In the genomic region with DNA sequence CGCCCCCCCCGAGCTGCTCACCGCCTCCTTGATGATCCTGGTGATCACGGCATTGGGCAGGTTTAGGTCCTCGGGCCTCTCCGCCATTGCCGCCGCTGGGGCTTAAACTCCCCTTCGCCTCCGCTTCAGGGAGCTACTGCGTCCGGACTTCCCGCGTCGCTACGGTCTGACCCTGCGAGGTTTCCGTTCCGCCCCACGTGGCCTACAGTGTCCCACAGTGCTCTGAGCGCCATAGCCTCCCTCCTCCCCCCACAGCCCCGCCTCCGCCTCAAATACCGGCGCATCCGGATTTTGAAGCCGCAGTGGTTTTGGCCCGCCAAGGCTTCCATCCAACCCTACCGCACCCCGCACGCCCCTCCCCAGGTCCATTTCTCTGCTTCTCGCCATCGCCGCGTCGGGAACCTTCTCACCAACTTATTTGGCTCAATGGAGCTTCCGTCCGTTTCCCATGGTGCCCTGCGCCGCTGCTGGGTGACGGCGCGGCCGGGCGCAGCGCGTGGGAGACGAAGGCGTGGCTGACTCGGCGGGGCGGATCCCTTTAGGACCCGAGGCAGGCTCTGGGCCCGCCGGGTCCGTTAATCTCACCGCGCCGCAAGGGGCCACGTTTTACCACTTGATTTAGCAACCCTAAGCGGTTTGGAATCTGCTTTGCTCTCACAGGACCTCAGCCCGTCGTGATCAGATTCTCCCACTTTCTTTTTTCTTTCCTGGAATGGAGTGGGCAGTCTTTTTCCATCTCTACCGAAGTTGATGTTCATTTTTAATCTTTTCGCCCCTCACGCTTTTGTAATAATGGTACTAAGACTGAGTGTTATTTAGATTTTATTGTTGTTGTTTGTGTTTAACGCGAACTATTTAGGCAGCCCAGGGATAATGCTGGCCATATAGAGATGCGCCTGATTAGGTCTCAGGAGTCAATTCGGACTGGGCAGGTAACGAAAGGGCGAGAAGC, we compare ENCODE assay signal across 8 cellular contexts. TPM values are rescaled to one million over a fixed set of nuclear protein-coding genes. Genes with fewer than 3 reads are reported as not detected.
DNase-seq lines count a peak whose midpoint lies in the region; ATAC-seq, FAIRE-seq and TF ChIP-seq lines count a peak whose summit lies in the region.

A gene with protein sequence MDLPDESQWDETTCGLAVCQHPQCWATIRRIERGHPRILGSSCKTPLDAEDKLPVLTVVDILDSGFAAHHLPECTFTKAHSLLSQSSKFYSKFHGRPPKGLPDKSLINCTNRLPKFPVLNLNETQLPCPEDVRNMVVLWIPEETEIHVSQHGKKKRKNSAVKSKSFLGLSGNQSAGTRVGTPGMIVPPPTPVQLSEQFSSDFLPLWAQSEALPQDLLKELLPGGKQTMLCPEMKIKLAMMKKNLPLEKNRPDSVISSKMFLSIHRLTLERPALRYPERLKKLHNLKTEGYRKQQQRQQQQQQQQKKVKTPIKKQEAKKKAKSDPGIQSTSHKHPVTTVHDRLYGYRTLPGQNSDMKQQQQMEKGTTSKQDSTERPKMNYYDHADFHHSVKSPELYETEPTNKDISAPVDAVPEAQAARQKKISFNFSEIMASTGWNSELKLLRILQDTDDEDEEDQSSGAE (plus strand): TSS at position 541 of the 952 bp plus-strand sequence. CDS start 2,747 bp downstream, outside the sequence.
A gene with protein sequence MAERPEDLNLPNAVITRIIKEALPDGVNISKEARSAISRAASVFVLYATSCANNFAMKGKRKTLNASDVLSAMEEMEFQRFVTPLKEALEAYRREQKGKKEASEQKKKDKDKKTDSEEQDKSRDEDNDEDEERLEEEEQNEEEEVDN (minus strand): TSS at position 469 of the 952 bp plus-strand sequence. CDS start 382 bp downstream, at position 87.

- peaks cover 0 to 4% (median 0%) of the 10 kb centered on the region in 11 donors for H3K9me3 Mint-ChIP-seq in naive thymus-derived CD4-positive, alpha-beta T cell
- H3K9me3 Mint-ChIP-seq in stimulated activated memory B cell treated with anti-CD40 and anti-IgM and Interleukin-4, amounts not matched to agents 10 μg/mL and 1 μg/mL and 100 μg/mL, for 72 hours = no peaks in the 10 kb centered on the region

- H2AFZ ChIP-seq in GM23248 (peak within 1 kb of the TSS; percentile 95), Karpas-422 (ENCODE audit: low read length) (peak within 1 kb of the TSS; percentile 72; the same call in 1 of the 2 replicates), fibroblast of lung (ENCODE audit: low read length) (peak within 1 kb of the TSS; percentile 92)

- H3K79me2 ChIP-seq in DOHH2 (ENCODE audit: control insufficient read depth, low read length) (peaks cover 36% of the 10 kb centered on the region), GM23248 (ENCODE audit: insufficient read depth) (peaks cover 34% of the 10 kb centered on the region), Karpas-422 (ENCODE audit: low read length) (peaks cover 30% of the 10 kb centered on the region), fibroblast of lung (ENCODE audit: control insufficient read depth, insufficient read depth, low read length) (peaks cover 19% of the 10 kb centered on the region)

- peaks cover 31% of the 10 kb centered on the region for H3K4me1 ChIP-seq in DOHH2 (ENCODE audit: control insufficient read depth, low read length)
- peaks cover 7% of the 10 kb centered on the region for H3K4me1 ChIP-seq in GM23248 (ENCODE audit: insufficient read depth)
- peaks cover 32% of the 10 kb centered on the region for H3K4me1 ChIP-seq in Karpas-422 (ENCODE audit: low read length)
- peaks cover 4% of the 10 kb centered on the region for H3K4me1 ChIP-seq in fibroblast of lung (ENCODE audit: control insufficient read depth, extremely low read depth, insufficient read depth, low read length)
- peaks cover 3 to 9% of the 10 kb centered on the region in 2 donors for H3K4me1 ChIP-seq in naive thymus-derived CD4-positive, alpha-beta T cell (ENCODE audit: control insufficient read depth in 2 of 2, insufficient read depth in 2 of 2, low read length in 2 of 2)

- H3K36me3 Mint-ChIP-seq in naive thymus-derived CD4-positive, alpha-beta T cell = peaks cover 0 to 23% (median 17%) of the 10 kb centered on the region in 5 donors
- H3K36me3 Mint-ChIP-seq in stimulated activated memory B cell treated with anti-CD40 and anti-IgM and Interleukin-4, amounts not matched to agents 10 μg/mL and 1 μg/mL and 100 μg/mL, for 72 hours = peaks cover 21% of the 10 kb centered on the region

- H3K4me1 Mint-ChIP-seq in naive thymus-derived CD4-positive, alpha-beta T cell = peaks cover 20 to 42% (median 31%) of the 10 kb centered on the region in 7 donors
- peaks cover 29% of the 10 kb centered on the region for H3K4me1 Mint-ChIP-seq in stimulated activated memory B cell treated with anti-CD40 and anti-IgM and Interleukin-4, amounts not matched to agents 10 μg/mL and 1 μg/mL and 100 μg/mL, for 72 hours

- intact Hi-C loops in naive thymus-derived CD4-positive, alpha-beta T cell (cut with micrococcal nuclease) = loop anchor here (1.0 to 10.0 kb wide), 21 partner anchors 9 to 1928 kb away; partner anchors contain the start of genes ALAD (in 2 of the 2), CDC26 (in 2 of the 2), FKBP15 (in 2 of the 2) and PRPF4 (in 2 of the 2)

- FAIRE-seq in RCC 7860 (lab: Jason Lieb, UNC) = peak; percentile 38

- no peaks in the 10 kb centered on the region for H4K20me1 ChIP-seq in DOHH2 (ENCODE audit: control insufficient read depth, insufficient read depth, low read depth, low read length)
- H4K20me1 ChIP-seq in GM23248 (ENCODE audit: insufficient read depth) = no peaks in the 10 kb centered on the region
- no peaks in the 10 kb centered on the region for H4K20me1 ChIP-seq in Karpas-422 (ENCODE audit: insufficient read depth, low read depth, low read length)
- H4K20me1 ChIP-seq in fibroblast of lung (ENCODE audit: control insufficient read depth, extremely low read depth, insufficient read depth, low read length) = no peaks in the 10 kb centered on the region

- 1% methylated on average over 61 to 67 of the region's 72 CpGs for WGBS in GM23248 (ENCODE audit: low coverage in 1 of 2, low lambda C conversion rate in 2 of 2, missing lambda C conversion rate in 2 of 2), 2 experiments

- H3K4me3 Mint-ChIP-seq in naive thymus-derived CD4-positive, alpha-beta T cell = peak within 1 kb of the TSS; percentile 94 to 100 (median 98)
- H3K4me3 Mint-ChIP-seq in stimulated activated memory B cell treated with anti-CD40 and anti-IgM and Interleukin-4, amounts not matched to agents 10 μg/mL and 1 μg/mL and 100 μg/mL, for 72 hours = peak within 1 kb of the TSS; percentile 90

- peak within 1 kb of the TSS; percentile 90 for H3K4me2 ChIP-seq in DOHH2 (ENCODE audit: low read length)
- H3K4me2 ChIP-seq in GM23248 (ENCODE audit: unreplicated experiment) = peak within 1 kb of the TSS; percentile 91
- H3K4me2 ChIP-seq in Karpas-422 (ENCODE audit: low read depth, low read length, poor library complexity, severe bottlenecking) = peak within 1 kb of the TSS; percentile 99
- peak within 1 kb of the TSS; percentile 100 for H3K4me2 ChIP-seq in fibroblast of lung (ENCODE audit: extremely low read depth, insufficient read depth, low read length)

- in situ Hi-C loops in GM23248 (cut with MboI) = no loop called here

- H3K9me2 ChIP-seq in DOHH2 (replicated peaks; ENCODE audit: control insufficient read depth, low read length) = no peaks in the 10 kb centered on the region
- no peaks in the 10 kb centered on the region for H3K9me2 ChIP-seq in GM23248 (ENCODE audit: insufficient read depth)
- no peaks in the 10 kb centered on the region for H3K9me2 ChIP-seq in Karpas-422 (replicated peaks; ENCODE audit: insufficient read depth, low read length)

- H3K36me3 ChIP-seq in DOHH2 (ENCODE audit: control insufficient read depth, low read length) (peaks cover 35% of the 10 kb centered on the region), GM23248 (ENCODE audit: low read depth) (peaks cover 9% of the 10 kb centered on the region; the same call in 1 of the 2 replicates), Karpas-422 (ENCODE audit: insufficient read depth, low read length) (peaks cover 15% of the 10 kb centered on the region), fibroblast of lung (ENCODE audit: control insufficient read depth, insufficient read depth, low read length) (peaks cover 2% of the 10 kb centered on the region)
- H3K36me3 ChIP-seq in naive thymus-derived CD4-positive, alpha-beta T cell (ENCODE audit: control insufficient read depth in 2 of 3, insufficient read depth in 3 of 3, low read length in 3 of 3) = peaks cover 0 to 24% (median 0%) of the 10 kb centered on the region in 3 experiments

- H3K27me3 ChIP-seq in DOHH2 (ENCODE audit: control insufficient read depth, low read length) = no peaks in the 10 kb centered on the region
- H3K27me3 ChIP-seq in GM23248 (replicated peaks; ENCODE audit: insufficient read depth) = no peaks in the 10 kb centered on the region
- no peaks in the 10 kb centered on the region for H3K27me3 ChIP-seq in Karpas-422 (ENCODE audit: low read length)
- H3K27me3 ChIP-seq in fibroblast of lung (ENCODE audit: control insufficient read depth, insufficient read depth, low read length) = no peaks in the 10 kb centered on the region
- no peaks in the 10 kb centered on the region for H3K27me3 ChIP-seq in naive thymus-derived CD4-positive, alpha-beta T cell (ENCODE audit: control insufficient read depth in 2 of 2, insufficient read depth in 2 of 2, low read length in 2 of 2)

- H3F3A ChIP-seq in DOHH2 (ENCODE audit: control insufficient read depth, insufficient read depth) = peaks cover 25% of the 10 kb centered on the region
- H3F3A ChIP-seq in GM23248 (ENCODE audit: insufficient read depth) = peaks cover 31% of the 10 kb centered on the region

- peak within 1 kb of the TSS; percentile 98 for H3K9ac ChIP-seq in GM23248
- peak within 1 kb of the TSS; percentile 98 for H3K9ac ChIP-seq in Karpas-422 (ENCODE audit: low read length)
- H3K9ac ChIP-seq in fibroblast of lung (ENCODE audit: insufficient read depth, low read length) = peak within 1 kb of the TSS; percentile 98

- peak; percentile 95 for ATAC-seq in naive thymus-derived CD4-positive, alpha-beta T cell
- ATAC-seq in stimulated activated memory B cell treated with anti-CD40 and anti-IgM and Interleukin-4, amounts not matched to agents 10 μg/mL and 1 μg/mL and 100 μg/mL, for 72 hours = peak; percentile 98

- H3K4me3 ChIP-seq in DOHH2 (ENCODE audit: low read length) (peak within 1 kb of the TSS; percentile 96), GM23248 (peak within 1 kb of the TSS; percentile 84), Karpas-422 (ENCODE audit: low read length) (peak within 1 kb of the TSS; percentile 97), fibroblast of lung (replicated peaks in 1 of 4; ENCODE audit: control extremely low read depth in 1 of 4, insufficient read depth in 1 of 4, low read depth in 3 of 4, low read length in 4 of 4) (peak within 1 kb of the TSS; percentile 87 to 98 (median 96))
- peak within 1 kb of the TSS; percentile 92 for H3K4me3 ChIP-seq in naive thymus-derived CD4-positive, alpha-beta T cell (ENCODE audit: low read length)

- CTCF ChIA-PET in naive thymus-derived CD4-positive, alpha-beta T cell (lab: Charles Lee) = interaction anchor here (1.0 to 2.0 kb wide), 9 partner anchors 9 to 245 kb away, joined by 3 to 17 read pairs (median 7); partner anchors contain the start of genes ALAD, CDC26 and PRPF4

- peak within 1 kb of the TSS; percentile 98 to 100 (median 99) for H3K27ac Mint-ChIP-seq in naive thymus-derived CD4-positive, alpha-beta T cell
- H3K27ac Mint-ChIP-seq in stimulated activated memory B cell treated with anti-CD40 and anti-IgM and Interleukin-4, amounts not matched to agents 10 μg/mL and 1 μg/mL and 100 μg/mL, for 72 hours = peak within 1 kb of the TSS; percentile 98

- no peak for TF ChIP-seq CTCF in DOHH2 (IDR thresholded peaks at IDR 0.05; ENCODE audit: low read depth, low read length, poor library complexity, severe bottlenecking)
- no peak for TF ChIP-seq CTCF in fibroblast of lung (conservative IDR thresholded peaks at IDR 0.05 in 1 of 2, IDR thresholded peaks at IDR 0.05 in 1 of 2; ENCODE audit: low read depth in 1 of 2, low read length in 2 of 2)

- H3K27ac ChIP-seq in DOHH2 (ENCODE audit: low read depth, low read length) (peak within 1 kb of the TSS; percentile 92), GM23248 (peak within 1 kb of the TSS; percentile 95), Karpas-422 (ENCODE audit: low read length) (peak within 1 kb of the TSS; percentile 93), fibroblast of lung (ENCODE audit: insufficient read depth, low read length) (peak within 1 kb of the TSS; percentile 99)
- peak within 1 kb of the TSS; percentile 89 for H3K27ac ChIP-seq in naive thymus-derived CD4-positive, alpha-beta T cell (ENCODE audit: low read depth, low read length)

- H3K27me3 Mint-ChIP-seq in naive thymus-derived CD4-positive, alpha-beta T cell = peaks cover 0 to 2% (median 0%) of the 10 kb centered on the region in 5 donors
- H3K27me3 Mint-ChIP-seq in stimulated activated memory B cell treated with anti-CD40 and anti-IgM and Interleukin-4, amounts not matched to agents 10 μg/mL and 1 μg/mL and 100 μg/mL, for 72 hours = no peaks in the 10 kb centered on the region

- H3K9me3 ChIP-seq in DOHH2 (ENCODE audit: control insufficient read depth, insufficient read depth, low read length) (no peaks in the 10 kb centered on the region), GM23248 (ENCODE audit: low read depth) (no peaks in the 10 kb centered on the region), Karpas-422 (ENCODE audit: low read length) (no peaks in the 10 kb centered on the region), fibroblast of lung (ENCODE audit: control insufficient read depth, insufficient read depth, low read depth, low read length) (no peaks in the 10 kb centered on the region)
- no peaks in the 10 kb centered on the region for H3K9me3 ChIP-seq in naive thymus-derived CD4-positive, alpha-beta T cell (ENCODE audit: control insufficient read depth in 2 of 3, low read length in 3 of 3)

- DNase-seq in GM23248 (peak; percentile 99), Karpas-422 (peak; percentile 99), RCC 7860 (ENCODE audit: low spot score) (peak; percentile 90), fibroblast of lung (ENCODE audit: low read depth in 2 of 2) (peak; percentile 95 to 96)
- peak; percentile 89 to 90 for DNase-seq in activated T-helper 1 cell treated with anti-CD3 and anti-CD28 coated beads, Interleukin-2, amount 50 U/mL, for 16 hours (ENCODE audit: low read depth in 1 of 2, low spot score in 1 of 2)
- DNase-seq in naive thymus-derived CD4-positive, alpha-beta T cell = peak; percentile 90 to 98 (median 96)

- POLR2A ChIA-PET in naive thymus-derived CD4-positive, alpha-beta T cell (lab: Charles Lee) = interaction anchor here (0.6 to 4.8 kb wide), 23 partner anchors 9 to 1164 kb away, joined by 3 to 29 read pairs (median 4); partner anchors contain the start of genes ALAD, CDC26, FKBP15 and HDHD3

RNA-seq across cellular contexts. Expression of the first gene that starts in this region (rescaled TPM):
- 0.13 and 0.76 TPM in 2 replicates for total RNA-seq in GM23248 (2014; rRNA removed; shearing (Covaris generic))
- polyA plus RNA-seq in GM23248 (2016; fragmentation: Nextera tagmentation; extraction: Ambion mirVana) (0.42 and 0.59 TPM in 2 replicates), fibroblast of lung (0.25 and 0.61 TPM in 2 replicates)
- total RNA-seq in Karpas-422 (2014; rRNA removed; shearing (Covaris generic); ENCODE audit: low replicate concordance) = 0.82 and 2.2 TPM in 2 replicates
- 0.50 and 0.51 TPM in 2 replicates for total RNA-seq in fibroblast of lung
- polyA plus RNA-seq in fibroblast of lung (2012) = 0.26 and 0.35 TPM in 2 replicates
- polyA minus RNA-seq in fibroblast of lung (ENCODE audit: low replicate concordance) = not detected in 2 replicates
- under 1 TPM; 0.41 to 0.97 (median 0.61) TPM for total RNA-seq in naive thymus-derived CD4-positive, alpha-beta T cell
- polyA plus RNA-seq in naive thymus-derived CD4-positive, alpha-beta T cell = under 1 TPM; 0.52 to 0.72 TPM

RNA-seq across cellular contexts. Expression of the second gene that starts in this region (rescaled TPM):
- 52.1 and 55.4 TPM in 2 replicates for total RNA-seq in GM23248 (2014; rRNA removed; shearing (Covaris generic))
- polyA plus RNA-seq in GM23248 (2016; fragmentation: Nextera tagmentation; extraction: Ambion mirVana) = 49.4 and 55.8 TPM in 2 replicates
- total RNA-seq in Karpas-422 (2014; rRNA removed; shearing (Covaris generic); ENCODE audit: low replicate concordance) = 65.7 and 105 TPM in 2 replicates
- total RNA-seq in fibroblast of lung = 17.3 and 22.6 TPM in 2 replicates
- polyA plus RNA-seq in fibroblast of lung = 45.9 and 68.5 TPM in 2 replicates
- 30.1 and 45.2 TPM in 2 replicates for polyA plus RNA-seq in fibroblast of lung (2012)
- polyA minus RNA-seq in fibroblast of lung (ENCODE audit: low replicate concordance) = 13.2 and 26.3 TPM in 2 replicates
- total RNA-seq in naive thymus-derived CD4-positive, alpha-beta T cell = 10 to 100 TPM; 38.6 to 65.3 (median 50.9) TPM
- polyA plus RNA-seq in naive thymus-derived CD4-positive, alpha-beta T cell = 100 to 1,000 TPM; 131 to 139 TPM

Comparison
In these comparisons a context has a peak if more than half of its experiments do, and no peak if none do; other contexts are left out.
1. Peak in every context shown above with its lines: DNase-seq, ATAC-seq, H3K4me3 ChIP-seq and H3K27ac ChIP-seq.